1 cellular context compared by ENCODE assay signal in the genomic region with DNA sequence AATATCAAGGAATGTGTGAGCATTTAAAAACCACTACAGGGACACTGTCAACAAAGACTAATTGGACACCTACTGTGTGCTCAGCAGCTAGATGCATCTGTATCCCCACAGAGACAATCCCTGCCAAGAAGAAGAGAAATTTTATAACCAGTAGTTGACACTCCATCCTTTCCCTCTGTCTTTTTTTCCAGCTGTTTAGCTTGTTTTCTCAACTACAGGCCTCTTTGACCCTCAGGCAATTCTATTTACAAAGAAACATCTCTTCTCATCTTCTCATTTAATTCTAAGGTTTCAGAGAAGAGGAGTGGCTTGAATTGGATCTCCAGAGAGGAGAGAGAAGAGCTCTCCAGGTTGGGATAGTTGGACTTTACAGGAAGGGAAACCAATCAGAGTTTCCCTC.
TF ChIP-seq lines count a peak whose summit lies in the region.

No MANE protein-coding gene starts in this region.

TF ChIP-seq in GM23338, 12 proteins besides CTCF, POLR2A, EP300 and RAD21 (continued from another document):
- TF ChIP-seq EZH2 (IDR thresholded peaks at IDR 0.05; ENCODE audit: low read depth, unreplicated experiment) (no peak), ZNF114 (CRISPR knock-in tag; IDR thresholded peaks at IDR 0.05) (no peak)
